In the genomic region with DNA sequence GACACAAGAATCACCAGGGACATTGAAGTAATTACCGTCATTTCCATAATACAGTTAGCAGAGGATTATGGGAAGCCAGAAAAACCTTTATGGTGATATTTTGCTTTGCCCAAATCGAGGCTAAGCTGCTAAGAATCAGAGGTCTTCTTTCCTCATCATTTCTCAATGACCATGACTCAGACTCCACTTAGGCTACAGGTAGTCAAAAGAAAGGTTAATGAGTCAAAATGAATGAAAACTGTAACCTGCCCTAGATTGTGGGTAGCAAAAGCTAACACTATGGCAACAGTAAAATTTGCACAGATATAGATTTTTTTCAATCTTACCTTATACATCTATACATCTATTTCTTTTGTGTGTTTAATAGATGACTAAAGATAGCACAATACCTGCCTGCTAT, we compare ENCODE assay signal across 16 cellular contexts.
"Had no signal": no experiment of that assay in that cellular context is flagged by ENCODE, and none has a peak within 500 bp of the region (broad histone marks: within the 10 kb centered on the region; RNA-seq: fewer than 3 reads in every experiment).

No MANE protein-coding gene starts in this region.

- H3K4me3 ChIP-seq: K562 had no signal

- H3K27ac Mint-ChIP-seq: activated CD4-positive, alpha-beta T cell treated with anti-CD3 and anti-CD28 coated beads, Interleukin-2, amount 10 ng/mL, durations not matched to agents 7 days and 5 days; activated CD8-positive, alpha-beta T cell treated with anti-CD3 and anti-CD28 coated beads, Interleukin-2, amount 10 ng/mL, durations not matched to agents 7 days and 5 days; activated naive CD4-positive, alpha-beta T cell treated with anti-CD3 and anti-CD28 coated beads, Interleukin-2, amount 10 ng/mL, durations not matched to agents 7 days and 5 days; activated naive CD8-positive, alpha-beta T cell treated with anti-CD3 and anti-CD28 coated beads for 36 hours; activated T-cell treated with anti-CD3 and anti-CD28 coated beads, Interleukin-2, amount 50 U/mL, for 24 hours had no signal

- H3K9me3 Mint-ChIP-seq: activated CD4-positive, alpha-beta T cell treated with anti-CD3 and anti-CD28 coated beads, Interleukin-2, amount 10 ng/mL, durations not matched to agents 7 days and 5 days; activated naive CD4-positive, alpha-beta T cell treated with anti-CD3 and anti-CD28 coated beads, Interleukin-2, amount 10 ng/mL, durations not matched to agents 7 days and 5 days; activated naive CD8-positive, alpha-beta T cell treated with anti-CD3 and anti-CD28 coated beads for 36 hours; activated T-cell treated with anti-CD3 and anti-CD28 coated beads, Interleukin-2, amount 50 U/mL, for 24 hours had no signal

- H3K27me3 ChIP-seq: brain microvascular endothelial cell had no signal

- H3K4me3 Mint-ChIP-seq: activated CD4-positive, alpha-beta T cell treated with anti-CD3 and anti-CD28 coated beads, Interleukin-2, amount 10 ng/mL, durations not matched to agents 7 days and 5 days; activated CD8-positive, alpha-beta T cell treated with anti-CD3 and anti-CD28 coated beads, Interleukin-2, amount 10 ng/mL, durations not matched to agents 7 days and 5 days; activated naive CD4-positive, alpha-beta T cell treated with anti-CD3 and anti-CD28 coated beads, Interleukin-2, amount 10 ng/mL, durations not matched to agents 7 days and 5 days; activated naive CD8-positive, alpha-beta T cell treated with anti-CD3 and anti-CD28 coated beads for 36 hours; activated T-cell treated with anti-CD3 and anti-CD28 coated beads, Interleukin-2, amount 50 U/mL, for 24 hours had no signal

- DNase-seq: activated CD4-positive, alpha-beta T cell treated with anti-CD3 and anti-CD28 coated beads, Interleukin-2, amount 10 ng/mL, durations not matched to agents 7 days and 5 days; activated CD4-positive, alpha-beta T cell treated with anti-CD3 and anti-CD28 coated beads, Interleukin-2, amount 50 U/mL, for 48 hours; activated CD8-positive, alpha-beta T cell treated with anti-CD3 and anti-CD28 coated beads, Interleukin-2, amount 10 ng/mL, durations not matched to agents 7 days and 5 days; activated gamma-delta T cell treated with Interleukin-2 at 50 U/mL for 16 hours; activated naive CD4-positive, alpha-beta T cell treated with anti-CD3 and anti-CD28 coated beads, Interleukin-2, amount 10 ng/mL, durations not matched to agents 7 days and 5 days; activated naive CD8-positive, alpha-beta T cell treated with anti-CD3 and anti-CD28 coated beads for 36 hours; activated T-cell treated with anti-CD3 and anti-CD28 coated beads, Interleukin-2, amount 50 U/mL, for 24 hours; amniotic stem cell; aorta; brain microvascular endothelial cell; NCI-H226; NCI-H446 treated with DMSO at 0.1 percent for 48 hours; Right ventricle myocardium superior; T1000 had no signal

- H3K4me1 Mint-ChIP-seq: activated CD4-positive, alpha-beta T cell treated with anti-CD3 and anti-CD28 coated beads, Interleukin-2, amount 10 ng/mL, durations not matched to agents 7 days and 5 days; activated naive CD4-positive, alpha-beta T cell treated with anti-CD3 and anti-CD28 coated beads, Interleukin-2, amount 10 ng/mL, durations not matched to agents 7 days and 5 days; activated naive CD8-positive, alpha-beta T cell treated with anti-CD3 and anti-CD28 coated beads for 36 hours had no signal

- H3K36me3 ChIP-seq: brain microvascular endothelial cell had no signal

- H3K27me3 Mint-ChIP-seq: activated naive CD4-positive, alpha-beta T cell treated with anti-CD3 and anti-CD28 coated beads, Interleukin-2, amount 10 ng/mL, durations not matched to agents 7 days and 5 days had no signal

- H3K27ac ChIP-seq: brain microvascular endothelial cell, RWPE1 had no signal

- ATAC-seq: activated CD8-positive, alpha-beta T cell treated with anti-CD3 and anti-CD28 coated beads, Interleukin-2, amount 10 ng/mL, durations not matched to agents 7 days and 5 days; K562 had no signal

- H3K36me3 Mint-ChIP-seq: activated naive CD4-positive, alpha-beta T cell treated with anti-CD3 and anti-CD28 coated beads, Interleukin-2, amount 10 ng/mL, durations not matched to agents 7 days and 5 days; activated naive CD8-positive, alpha-beta T cell treated with anti-CD3 and anti-CD28 coated beads for 36 hours had no signal
